Comparison of ENCODE assay signal across 9 cellular contexts in the genomic region with DNA sequence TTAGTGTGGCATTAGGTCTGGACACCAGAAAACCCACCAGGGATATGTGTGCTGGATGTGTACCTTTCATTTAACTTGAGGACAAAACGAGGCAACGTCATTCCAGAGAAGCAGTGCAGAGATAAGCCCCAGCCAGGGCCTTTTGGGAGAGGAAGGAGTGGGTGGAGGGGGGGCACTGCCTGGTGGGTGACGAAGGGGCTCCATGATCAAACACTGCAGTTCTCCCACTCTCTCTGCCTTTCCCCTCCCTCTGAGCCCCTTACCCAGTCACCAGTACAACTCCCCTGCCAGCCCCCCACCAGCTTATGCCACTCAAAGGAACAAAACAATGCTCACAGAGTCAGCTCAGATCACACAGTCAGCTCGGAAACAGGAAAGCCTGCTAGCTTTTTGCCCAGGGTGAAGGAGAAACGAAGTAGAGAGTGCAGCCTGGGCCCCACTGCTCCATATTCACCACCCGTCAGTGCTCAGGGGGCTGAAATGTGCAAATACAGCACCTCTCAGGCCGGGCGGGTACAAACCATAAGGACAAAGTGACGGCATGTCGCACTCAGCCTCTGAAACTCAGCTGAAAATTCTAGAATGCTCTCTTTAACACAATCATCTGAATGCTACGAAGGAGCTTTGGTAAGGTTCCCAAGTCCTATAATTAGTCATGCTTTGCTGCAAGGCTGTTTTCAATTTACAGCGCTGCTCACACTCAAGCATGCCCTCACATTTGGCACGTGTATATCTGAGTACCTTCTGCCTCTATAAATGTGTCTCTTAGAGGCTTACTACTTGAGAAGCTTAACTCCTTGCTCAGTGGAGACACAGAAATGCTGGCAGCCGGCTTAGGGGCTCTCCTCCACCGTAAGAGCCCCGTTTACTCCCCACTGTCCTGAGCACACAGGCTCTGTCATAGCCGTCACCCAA.
DNase-seq lines count a peak whose midpoint lies in the region; ATAC-seq and TF ChIP-seq lines count a peak whose summit lies in the region.
"Had no signal": no experiment of that assay in that cellular context is flagged by ENCODE, and none has a peak within 500 bp of the region (broad histone marks: within the 10 kb centered on the region; RNA-seq: fewer than 3 reads in every experiment).

No MANE protein-coding gene starts in this region.

- TF ChIP-seq EP300 in transverse colon (IDR thresholded peaks at IDR 0.05; ENCODE audit: low read depth), result no peak

- H3K36me3 ChIP-seq in transverse colon, result no peaks in the 10 kb centered on the region

- in situ Hi-C loops in transverse colon (cut with MboI; ENCODE audit: low pct_ligation_motif_present in 1 of 4, low pct_unique_long_range_greater_than_20kb in 1 of 4, low sequenced_read_pairs in 3 of 4), result no loop called here

- peak overlapping the region; percentile 73 for H3K27ac Mint-ChIP-seq in CD4-positive, alpha-beta T cell
- H3K27ac Mint-ChIP-seq in progenitor cell of endocrine pancreas, result peak overlapping the region; percentile 51
- no peak overlapping the region for H3K27ac Mint-ChIP-seq in stimulated activated naive B cell treated with anti-CD40 and anti-IgM and Interleukin-4, amounts not matched to agents 10 μg/mL and 1 μg/mL and 100 μg/mL, for 72 hours
- H3K27ac Mint-ChIP-seq: activated naive CD4-positive, alpha-beta T cell treated with anti-CD3 and anti-CD28 coated beads, Interleukin-2, amount 50 U/mL, for 72 hours had no signal

- intact Hi-C loops in CD4-positive, alpha-beta T cell (cut with DNase I, micrococcal nuclease), result no loop called here
- intact Hi-C loops in transverse colon (cut with DNase I; ENCODE audit: low total_unique reads), result no loop called here

- H3K4me1 Mint-ChIP-seq in CD4-positive, alpha-beta T cell (ENCODE audit: low read depth), result peaks cover 36% of the 10 kb centered on the region
- H3K4me1 Mint-ChIP-seq in progenitor cell of endocrine pancreas (ENCODE audit: low read depth), result peaks cover 24% of the 10 kb centered on the region
- peaks cover under 1 to 3% of the 10 kb centered on the region in 2 donors for H3K4me1 Mint-ChIP-seq in stimulated activated naive B cell treated with anti-CD40 and anti-IgM and Interleukin-4, amounts not matched to agents 10 μg/mL and 1 μg/mL and 100 μg/mL, for 72 hours

- DNase-seq in CD4-positive, alpha-beta T cell, result no peak
- peak; percentile 80 for DNase-seq in NCI-H446 treated with DMSO at 0.1 percent for 48 hours (lab: John Stamatoyannopoulos, UW)
- DNase-seq in fibroblast of mammary gland (ENCODE audit: low read depth), result peak; percentile 96
- no peak for DNase-seq in progenitor cell of endocrine pancreas (ENCODE audit: low spot score, unreplicated experiment)
- no peak for DNase-seq in transverse colon
- DNase-seq in NCI-H146 (lab: John Stamatoyannopoulos, UW), result no peak
- no peak for DNase-seq in stimulated activated naive B cell treated with anti-CD40 and anti-IgM and Interleukin-4, amounts not matched to agents 10 μg/mL and 1 μg/mL and 100 μg/mL, for 72 hours

- POLR2A ChIA-PET in CD4-positive, alpha-beta T cell (lab: Charles Lee), result interaction anchor here (0.9 to 1.4 kb wide), 3 partner anchors 49 to 75 kb away, joined by 3 to 4 read pairs (median 4); no protein-coding TSS in a partner anchor

- no peaks in the 10 kb centered on the region for H3K9me3 Mint-ChIP-seq in CD4-positive, alpha-beta T cell
- H3K9me3 Mint-ChIP-seq in progenitor cell of endocrine pancreas (ENCODE audit: low read depth), result no peaks in the 10 kb centered on the region
- no peaks in the 10 kb centered on the region for H3K9me3 Mint-ChIP-seq in stimulated activated naive B cell treated with anti-CD40 and anti-IgM and Interleukin-4, amounts not matched to agents 10 μg/mL and 1 μg/mL and 100 μg/mL, for 72 hours
- H3K9me3 Mint-ChIP-seq: activated naive CD4-positive, alpha-beta T cell treated with anti-CD3 and anti-CD28 coated beads, Interleukin-2, amount 50 U/mL, for 72 hours had no signal

- no peak for TF ChIP-seq CTCF in CD4-positive, alpha-beta T cell (IDR thresholded peaks at IDR 0.05)
- TF ChIP-seq CTCF in fibroblast of mammary gland (conservative IDR thresholded peaks at IDR 0.05; ENCODE audit: control insufficient read depth, insufficient read depth, low read depth, low read length), result no peak
- no peak for TF ChIP-seq CTCF in progenitor cell of endocrine pancreas (IDR thresholded peaks at IDR 0.05; ENCODE audit: unreplicated experiment)
- TF ChIP-seq CTCF in transverse colon (IDR thresholded peaks at IDR 0.05), result no peak

- no peak overlapping the region for H3K4me3 ChIP-seq in fibroblast of mammary gland (ENCODE audit: control insufficient read depth, low read depth, low read length)
- H3K4me3 ChIP-seq in transverse colon, result no peak overlapping the region

- H3K27ac ChIP-seq in CD4-positive, alpha-beta T cell (ENCODE audit: low read depth, low read length), result no peak overlapping the region
- H3K27ac ChIP-seq in transverse colon, result peak overlapping the region in 2 of 4 donors; percentile 7 to 73

- H3K27me3 ChIP-seq in CD4-positive, alpha-beta T cell (ENCODE audit: control insufficient read depth, insufficient read depth, low read length), result no peaks in the 10 kb centered on the region
- H3K27me3 ChIP-seq in transverse colon, result no peaks in the 10 kb centered on the region

- H3K4me3 Mint-ChIP-seq in CD4-positive, alpha-beta T cell, result peak overlapping the region; percentile 62
- H3K4me3 Mint-ChIP-seq in progenitor cell of endocrine pancreas (ENCODE audit: low read depth), result no peak overlapping the region
- H3K4me3 Mint-ChIP-seq in stimulated activated naive B cell treated with anti-CD40 and anti-IgM and Interleukin-4, amounts not matched to agents 10 μg/mL and 1 μg/mL and 100 μg/mL, for 72 hours, result no peak overlapping the region

- WGBS in transverse colon (ENCODE audit: low coverage in 1 of 2), 2 donors, result 69 to 74% methylated on average over 6 to 17 of the region's 17 CpGs

- no peaks in the 10 kb centered on the region for H3K27me3 Mint-ChIP-seq in CD4-positive, alpha-beta T cell
- H3K27me3 Mint-ChIP-seq in progenitor cell of endocrine pancreas, result no peaks in the 10 kb centered on the region
- peaks cover 0 to 8% of the 10 kb centered on the region in 2 donors for H3K27me3 Mint-ChIP-seq in stimulated activated naive B cell treated with anti-CD40 and anti-IgM and Interleukin-4, amounts not matched to agents 10 μg/mL and 1 μg/mL and 100 μg/mL, for 72 hours

- H3K36me3 Mint-ChIP-seq in CD4-positive, alpha-beta T cell (ENCODE audit: low read depth), result no peaks in the 10 kb centered on the region
- no peaks in the 10 kb centered on the region for H3K36me3 Mint-ChIP-seq in progenitor cell of endocrine pancreas (ENCODE audit: insufficient read depth)
- no peaks in the 10 kb centered on the region for H3K36me3 Mint-ChIP-seq in stimulated activated naive B cell treated with anti-CD40 and anti-IgM and Interleukin-4, amounts not matched to agents 10 μg/mL and 1 μg/mL and 100 μg/mL, for 72 hours

- ATAC-seq in CD4-positive, alpha-beta T cell (ENCODE audit: poor library complexity), result peak; percentile 29
- ATAC-seq in stimulated activated naive B cell treated with anti-CD40 and anti-IgM and Interleukin-4, amounts not matched to agents 10 μg/mL and 1 μg/mL and 100 μg/mL, for 72 hours (replicated peaks), result no peak
- no peak for ATAC-seq in activated CD4-positive, CD25-positive, alpha-beta regulatory T cell treated with anti-CD3 and anti-CD28 coated beads, Interleukin-2, amount 50 U/mL, for 24 hours

- no peak for TF ChIP-seq POLR2A in transverse colon (IDR thresholded peaks at IDR 0.05)

- peaks cover 0 to 4% (median 2%) of the 10 kb centered on the region in 4 donors for H3K4me1 ChIP-seq in transverse colon

- CTCF ChIA-PET in CD4-positive, alpha-beta T cell (lab: Charles Lee), result no interaction called here

- no peaks in the 10 kb centered on the region for H3K9me3 ChIP-seq in CD4-positive, alpha-beta T cell (ENCODE audit: control insufficient read depth, low read length)
- no peaks in the 10 kb centered on the region for H3K9me3 ChIP-seq in transverse colon

Comparison
In these comparisons a context has a peak if more than half of its experiments do, and no peak if none do; other contexts are left out.
1. DNase-seq: peak in NCI-H446 treated with DMSO at 0.1 percent for 48 hours (single experiment) and fibroblast of mammary gland (single experiment); none in CD4-positive, alpha-beta T cell (0 of 10), progenitor cell of endocrine pancreas (single experiment), transverse colon (single experiment), NCI-H146 (single experiment) and stimulated activated naive B cell treated with anti-CD40 and anti-IgM and Interleukin-4, amounts not matched to agents 10 μg/mL and 1 μg/mL and 100 μg/mL, for 72 hours (single experiment).